In the genomic region with DNA sequence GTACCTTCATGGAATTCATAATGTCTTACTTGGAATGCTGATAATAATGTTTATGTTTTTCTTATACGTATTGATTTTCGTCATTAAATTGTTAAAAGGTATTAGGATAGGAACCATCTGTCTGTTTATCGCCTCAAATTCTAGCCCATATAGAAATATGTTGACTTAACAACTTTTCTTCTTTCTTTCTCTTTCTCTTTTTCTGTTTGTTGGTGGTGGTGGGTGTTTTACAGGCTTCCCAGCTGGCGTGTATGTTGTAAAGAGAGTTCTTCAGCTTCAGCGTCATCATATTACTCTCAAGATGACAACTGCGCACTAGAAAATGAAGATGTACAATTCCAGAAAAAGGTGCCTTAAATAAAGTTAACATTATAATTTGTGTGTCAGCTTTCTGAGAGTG, we compare ENCODE assay signal across 14 cellular contexts. TPM values are rescaled to one million over a fixed set of nuclear protein-coding genes. Genes with fewer than 3 reads are reported as not detected.
DNase-seq lines count a peak whose midpoint lies in the region; ATAC-seq and TF ChIP-seq lines count a peak whose summit lies in the region.
"Had no signal": no experiment of that assay in that cellular context is flagged by ENCODE, and none has a peak within 500 bp of the region (broad histone marks: within the 10 kb centered on the region; RNA-seq: fewer than 3 reads in every experiment).

No MANE protein-coding gene starts in this region.

- H3K9me3 Mint-ChIP-seq in endodermal cell: no peaks in the 10 kb centered on the region
- H3K9me3 Mint-ChIP-seq in mesothelial cell of epicardium: no peaks in the 10 kb centered on the region
- H3K9me3 Mint-ChIP-seq: CD4-positive, alpha-beta memory T cell had no signal

- no peak overlapping the region for H2AFZ ChIP-seq in IMR-90 (replicated peaks; ENCODE audit: low read length, poor library complexity)
- H2AFZ ChIP-seq in osteoblast (ENCODE audit: low read length): no peak overlapping the region

- POLR2A ChIA-PET in IMR-90 (lab: Charles Lee; ENCODE audit: unreplicated experiment): no interaction called here

- H3K27me3 ChIP-seq in IMR-90 (ENCODE audit: control insufficient read depth, insufficient read depth, low read length) (no peaks in the 10 kb centered on the region), endodermal cell (ENCODE audit: control insufficient read depth, insufficient read depth, low read length, poor library complexity, severe bottlenecking) (no peaks in the 10 kb centered on the region), osteoblast (ENCODE audit: insufficient read depth, low read length) (no peaks in the 10 kb centered on the region)
- H3K27me3 ChIP-seq: BE2C had no signal

- H3K9me3 ChIP-seq in IMR-90 (ENCODE audit: control insufficient read depth, insufficient read depth, low read length) (no peaks in the 10 kb centered on the region), endodermal cell (ENCODE audit: control insufficient read depth, low read length) (no peaks in the 10 kb centered on the region), osteoblast (ENCODE audit: low read depth, low read length) (no peaks in the 10 kb centered on the region)
- H3K9me3 ChIP-seq: BE2C had no signal

- H2AK9ac ChIP-seq in IMR-90 (replicated peaks; ENCODE audit: low read depth, low read length, poor library complexity): no peak overlapping the region

- CTCF ChIA-PET in IMR-90 (lab: Yijun Ruan, JAX): interaction anchor here (0.6 kb wide), 1 partner anchor 12 kb away, joined by 3 read pairs; no protein-coding TSS in a partner anchor

- H4K5ac ChIP-seq in IMR-90 (ENCODE audit: low read depth, low read length): no peak overlapping the region

- H3K4me3 ChIP-seq in IMR-90 (ENCODE audit: insufficient read depth, low read depth, low read length) (no peak overlapping the region), endodermal cell (ENCODE audit: low read length) (peak overlapping the region; percentile 68), osteoblast (ENCODE audit: insufficient read depth, low read length) (no peak overlapping the region)

- H3K4ac ChIP-seq in IMR-90 (ENCODE audit: low read depth, low read length): no peak overlapping the region

- H4K20me1 ChIP-seq in IMR-90 (ENCODE audit: insufficient read depth, low read length): peaks cover 11% of the 10 kb centered on the region; the same call in 1 of the 2 replicates
- H4K20me1 ChIP-seq in osteoblast (ENCODE audit: insufficient read depth, low read length): no peaks in the 10 kb centered on the region

- no peak overlapping the region for H2AK5ac ChIP-seq in IMR-90 (ENCODE audit: low read depth, low read length)

- H2BK120ac ChIP-seq in IMR-90 (ENCODE audit: low read depth, low read length): no peak overlapping the region

- 0 out of 2 replicates have a peak, but pooled peaks cover 3% of the 10 kb centered on the region for H3K9me1 ChIP-seq in IMR-90 (ENCODE audit: insufficient read depth, low read length)

- H2BK15ac ChIP-seq in IMR-90 (ENCODE audit: low read depth, low read length): no peak overlapping the region

- dilution Hi-C loops in IMR-90 (cut with HindIII; ENCODE audit: low sequenced_read_pairs, unreplicated experiment): no loop called here

- H3K4me2 ChIP-seq in IMR-90 (ENCODE audit: low read depth, low read length) (peak overlapping the region; percentile 40; the same call in 1 of the 2 replicates), osteoblast (ENCODE audit: insufficient read depth, low read length) (no peak overlapping the region)

- peaks cover 3% of the 10 kb centered on the region; the same call in 1 of the 2 replicates for H3K4me1 ChIP-seq in IMR-90 (ENCODE audit: control insufficient read depth, insufficient read depth, low read length)
- H3K4me1 ChIP-seq in endodermal cell (ENCODE audit: control insufficient read depth, insufficient read depth, low read length): peaks cover 25% of the 10 kb centered on the region
- no peaks in the 10 kb centered on the region for H3K4me1 ChIP-seq in osteoblast (ENCODE audit: insufficient read depth, low read length)
- H3K4me1 ChIP-seq: BE2C had no signal

- H3K9ac ChIP-seq in IMR-90 (ENCODE audit: low read depth, low read length) (no peak overlapping the region), endodermal cell (ENCODE audit: extremely low read depth, low read length, poor library complexity, severe bottlenecking) (no peak overlapping the region)

- H3K14ac ChIP-seq in IMR-90 (replicated peaks; ENCODE audit: low read depth, low read length): no peak overlapping the region

- H2BK20ac ChIP-seq in IMR-90 (ENCODE audit: low read depth, low read length): no peak overlapping the region

- H3K36me3 ChIP-seq in IMR-90 (ENCODE audit: control insufficient read depth, insufficient read depth, low read length) (no peaks in the 10 kb centered on the region; the same call in 1 of the 2 replicates), endodermal cell (ENCODE audit: control insufficient read depth, insufficient read depth, low read length) (peaks cover 24% of the 10 kb centered on the region), osteoblast (ENCODE audit: insufficient read depth, low read length) (no peaks in the 10 kb centered on the region)
- H3K36me3 ChIP-seq: BE2C had no signal

- BruUV-seq in IMR-90 (replicated peaks; lab: Mats Ljungman, UMichigan): no TSS peak

- H3K79me1 ChIP-seq in IMR-90 (ENCODE audit: low read depth in 1 of 2, low read length in 2 of 2): peaks cover 10 to 35% of the 10 kb centered on the region in 2 experiments

- TF ChIP-seq RAD21 in IMR-90 (IDR thresholded peaks at IDR 0.05; ENCODE audit: low read length): no peak

- H3K27ac Mint-ChIP-seq in endodermal cell: no peak overlapping the region
- peak overlapping the region; percentile 22 for H3K27ac Mint-ChIP-seq in mesothelial cell of epicardium
- H3K27ac Mint-ChIP-seq: CD4-positive, alpha-beta memory T cell had no signal

- H3K36me3 Mint-ChIP-seq in endodermal cell (ENCODE audit: low read depth): peaks cover 10% of the 10 kb centered on the region
- peaks cover 5% of the 10 kb centered on the region for H3K36me3 Mint-ChIP-seq in mesothelial cell of epicardium

- in situ Hi-C loops in IMR-90 (cut with MboI; ENCODE audit: low sequenced_read_pairs): no loop called here

- H2BK5ac ChIP-seq in IMR-90 (ENCODE audit: low read depth, low read length, poor library complexity, severe bottlenecking): no peak overlapping the region

- no peak overlapping the region for H3K56ac ChIP-seq in IMR-90 (ENCODE audit: extremely low read depth, insufficient read depth, low read length)

- TF ChIP-seq POLR2A in IMR-90 (IDR thresholded peaks at IDR 0.05; ENCODE audit: low read depth, low read length): no peak

- TF ChIP-seq CTCF in IMR-90 (conservative IDR thresholded peaks at IDR 0.05; ENCODE audit: low read depth, low read length) (no peak), endodermal cell (conservative IDR thresholded peaks at IDR 0.05) (no peak), mesothelial cell of epicardium (IDR thresholded peaks at IDR 0.05; ENCODE audit: unreplicated experiment) (no peak), osteoblast (IDR thresholded peaks at IDR 0.05; ENCODE audit: extremely low read depth, low read depth, low read length) (no peak)

- no peak overlapping the region for H3K18ac ChIP-seq in IMR-90 (ENCODE audit: low read depth, low read length)

- H3K4me3 Mint-ChIP-seq in endodermal cell (peak overlapping the region; percentile 6), mesothelial cell of epicardium (no peak overlapping the region)
- H3K4me3 Mint-ChIP-seq: CD4-positive, alpha-beta memory T cell had no signal

- H3K27me3 Mint-ChIP-seq in endodermal cell (ENCODE audit: insufficient read depth) (no peaks in the 10 kb centered on the region), mesothelial cell of epicardium (ENCODE audit: low read depth) (no peaks in the 10 kb centered on the region)
- H3K27me3 Mint-ChIP-seq: CD4-positive, alpha-beta memory T cell had no signal

- H4K8ac ChIP-seq in IMR-90 (ENCODE audit: low read depth in 2 of 2, low read length in 2 of 2): no peak overlapping the region

- DNase-seq in IMR-90 (no peak), endodermal cell (no peak), mesothelial cell of epicardium (ENCODE audit: low spot score in 2 of 2, unreplicated experiment in 2 of 2) (no peak), NCI-H510A treated with DMSO at 0.1 percent for 48 hours (lab: John Stamatoyannopoulos, UW) (no peak), osteoblast (ENCODE audit: insufficient read length, low spot score, missing footprints) (no peak)
- DNase-seq: BE2C; CD4-positive, alpha-beta memory T cell; DMS153; DMS79 treated with DMSO at 0.1 percent for 48 hours; EL; HCEC 1CT had no signal

- H3K27ac ChIP-seq in IMR-90 (ENCODE audit: insufficient read depth, low read length): no peak overlapping the region
- no peak overlapping the region for H3K27ac ChIP-seq in endodermal cell (ENCODE audit: low read depth, low read length)
- H3K27ac ChIP-seq in osteoblast (ENCODE audit: low read depth, low read length): no peak overlapping the region
- H3K27ac ChIP-seq: C4-2B had no signal

- H3K79me2 ChIP-seq in osteoblast (ENCODE audit: insufficient read depth, low read length): peaks cover 79% of the 10 kb centered on the region

- H3K4me1 Mint-ChIP-seq in endodermal cell (peaks cover 66% of the 10 kb centered on the region), mesothelial cell of epicardium (peaks cover 58% of the 10 kb centered on the region)

- ATAC-seq in IMR-90 (ENCODE audit: low read depth) (no peak), GM21576 (IDR thresholded peaks at IDR 0.05; ENCODE audit: unreplicated experiment) (no peak), HG02884 (IDR thresholded peaks at IDR 0.05; ENCODE audit: unreplicated experiment) (no peak)

- H3K23ac ChIP-seq in IMR-90 (ENCODE audit: low read depth, low read length): no peak overlapping the region

- no CpG with 5 or more reads among the region's 6 CpGs for WGBS in IMR-90 (ENCODE audit: extremely low coverage in 2 of 2, insufficient read length in 1 of 2), 2 experiments
- 87 to 100% methylated on average over 1 to 5 of the region's 6 CpGs for WGBS in endodermal cell (ENCODE audit: insufficient coverage in 1 of 2, insufficient read length in 1 of 2), 2 experiments

- H4K91ac ChIP-seq in IMR-90 (ENCODE audit: insufficient read depth, low read depth, low read length): no peak overlapping the region

- intact Hi-C loops in IMR-90 (cut with micrococcal nuclease): no loop called here

TF ChIP-seq in IMR-90, 13 proteins besides CTCF, POLR2A, EP300 and RAD21 (continues in another document):
- TF ChIP-seq BHLHE40 (IDR thresholded peaks at IDR 0.05; ENCODE audit: low read depth, low read length) (no peak), RCOR1 (IDR thresholded peaks at IDR 0.05; ENCODE audit: insufficient replicate concordance, low read length) (no peak), CEBPB (IDR thresholded peaks at IDR 0.05; ENCODE audit: low read depth, low read length) (no peak), CHD1 (IDR thresholded peaks at IDR 0.05; ENCODE audit: low read depth, low read length) (no peak)

RNA-seq across cellular contexts. Expression of a gene that starts 18.3 kb away (rescaled TPM):
- total RNA-seq in IMR-90 (2012; rRNA removed): 21.5 and 31.7 TPM in 2 replicates
- 9.3 and 11.4 TPM in 2 replicates for polyA plus RNA-seq in IMR-90 (2012; rRNA removed)
- polyA plus RNA-seq in IMR-90 (2012; cell fraction: cytosol; rRNA removed): 1.7 and 2.7 TPM in 2 replicates
- 1.7 and 14.9 TPM in 2 replicates for polyA plus RNA-seq in IMR-90 (2012; cell fraction: nucleus; rRNA removed; ENCODE audit: low replicate concordance)
- 10 to 100 TPM; 62.2 TPM for total RNA-seq in endodermal cell
- 49.8 TPM for polyA plus RNA-seq in endodermal cell (2013, experiment 1 of 2)
- 53.9 TPM for polyA plus RNA-seq in endodermal cell (2013, experiment 2 of 2)
- 119 to 122 TPM (median 120 TPM) in 3 replicates for total RNA-seq in mesothelial cell of epicardium
- total RNA-seq in osteoblast: 41.3 and 41.6 TPM in 2 replicates
